Comparison of ENCODE assay signal across 23 cellular contexts in the genomic region with DNA sequence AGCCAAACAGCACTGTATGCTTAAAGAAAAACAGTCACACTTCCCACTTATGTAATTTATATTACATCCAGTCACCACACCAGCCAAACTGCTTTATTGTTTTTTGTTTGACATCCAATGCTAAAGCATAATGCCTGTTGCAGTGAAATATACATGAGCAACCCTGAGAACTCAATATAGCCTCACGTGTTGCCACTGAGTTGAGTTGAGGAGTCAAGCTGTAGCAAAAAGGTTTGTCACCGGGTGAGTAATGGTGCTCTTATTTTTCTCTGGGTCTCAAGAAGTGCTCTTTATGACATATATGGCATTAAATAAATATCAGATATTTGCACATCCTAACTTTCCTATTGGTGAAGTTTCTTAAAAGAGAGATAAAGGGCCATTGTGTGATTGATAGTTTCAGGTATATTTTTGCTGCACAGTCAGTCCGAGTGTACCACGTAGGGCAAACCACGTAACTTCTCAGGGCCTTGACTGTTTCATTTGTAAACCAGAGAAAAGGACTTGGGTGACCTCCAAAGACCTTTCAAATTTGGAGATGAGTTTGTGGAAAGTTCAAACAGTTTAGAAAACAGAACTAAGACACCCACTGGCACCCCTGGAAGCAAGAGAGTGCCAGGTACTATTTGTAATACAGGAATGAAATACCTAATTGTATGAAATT.
DNase-seq lines count a peak whose midpoint lies in the region; ATAC-seq and TF ChIP-seq lines count a peak whose summit lies in the region.
"Had no signal": no experiment of that assay in that cellular context is flagged by ENCODE, and none has a peak within 500 bp of the region (broad histone marks: within the 10 kb centered on the region; RNA-seq: fewer than 3 reads in every experiment).

No MANE protein-coding gene starts in this region.

- H3K9me3 Mint-ChIP-seq in HFFc6: peaks cover 31% of the 10 kb centered on the region

- no peaks in the 10 kb centered on the region for H3K36me3 Mint-ChIP-seq in HFFc6 (ENCODE audit: low read depth)
- H3K36me3 Mint-ChIP-seq: T-cell had no signal

- no peaks in the 10 kb centered on the region for H3K9me3 ChIP-seq in SK-N-SH
- no peaks in the 10 kb centered on the region for H3K9me3 ChIP-seq in body of pancreas

- H2AFZ ChIP-seq in SK-N-SH (ENCODE audit: low read depth): peak overlapping the region; percentile 7; the same call in 1 of the 2 replicates

- no peaks in the 10 kb centered on the region for H3K27me3 ChIP-seq in SK-N-SH (ENCODE audit: insufficient read depth)
- no peaks in the 10 kb centered on the region for H3K27me3 ChIP-seq in body of pancreas

- no peak overlapping the region for H3K27ac ChIP-seq in SK-N-SH (ENCODE audit: low read depth in 2 of 2, low read length in 1 of 2)
- H3K27ac ChIP-seq in body of pancreas: peak overlapping the region in 2 of 4 donors; percentile 14 to 55

- DNase-seq in SK-N-SH (no peak), body of pancreas (no peak), putamen (ENCODE audit: low spot score) (no peak), HFFc6 (no peak)
- no peak for DNase-seq in activated effector memory CD4-positive, alpha-beta T cell treated with Interleukin-2 at 50 U/mL for 16 hours
- DNase-seq: 8988T, COR-L47, EL, HCEC 1CT, IMR-90, Karpas-422, NCI-H1048, NCI-H1436, NCI-H2029, NCI-H2171, NCI-H526 treated with DMSO at 0.1 percent for 48 hours, T-cell had no signal

- no peak overlapping the region for H3K9ac ChIP-seq in SK-N-SH

- WGBS in SK-N-SH (ENCODE audit: low lambda C conversion rate): 13% methylated on average over 5 of the region's 5 CpGs
- 64 to 72% methylated on average over 5 of the region's 5 CpGs for WGBS in body of pancreas, 2 donors

- intact Hi-C loops in body of pancreas (cut with DNase I): no loop called here

- no peak overlapping the region for H3K27ac Mint-ChIP-seq in HFFc6
- H3K27ac Mint-ChIP-seq: B cell, T-cell had no signal

- H3K4me3 ChIP-seq in SK-N-SH (ENCODE audit: low read depth in 2 of 2, low read length in 1 of 2): no peak overlapping the region
- no peak overlapping the region for H3K4me3 ChIP-seq in body of pancreas

- no peak for ATAC-seq in SK-N-SH treated with all-trans-retinoic acid at 6 μM for 48 hours
- peak; percentile 48 for ATAC-seq in HG03442 (IDR thresholded peaks at IDR 0.05; ENCODE audit: unreplicated experiment)
- peak; percentile 21 for ATAC-seq in body of pancreas
- ATAC-seq in HG02588 (IDR thresholded peaks at IDR 0.05; ENCODE audit: unreplicated experiment): no peak
- ATAC-seq: Panc1, Right ventricle myocardium inferior, T-cell had no signal

- no peak for TF ChIP-seq POLR2A in body of pancreas (IDR thresholded peaks at IDR 0.05)

- POLR2A ChIA-PET in SK-N-SH (lab: Yijun Ruan, JAX): no interaction called here

- peaks cover 3% of the 10 kb centered on the region for H3K27me3 Mint-ChIP-seq in HFFc6 (ENCODE audit: insufficient read depth)
- H3K27me3 Mint-ChIP-seq: B cell had no signal

- peaks cover 9% of the 10 kb centered on the region for H3F3A ChIP-seq in SK-N-SH (replicated peaks; ENCODE audit: insufficient read depth)

- no peaks in the 10 kb centered on the region for H3K36me3 ChIP-seq in SK-N-SH (replicated peaks in 1 of 2; ENCODE audit: control insufficient read depth in 1 of 2, insufficient read depth in 2 of 2, low read length in 1 of 2)
- no peaks in the 10 kb centered on the region for H3K36me3 ChIP-seq in body of pancreas (replicated peaks in 1 of 2; ENCODE audit: insufficient read depth in 1 of 2, low read depth in 2 of 2)

- no peaks in the 10 kb centered on the region for H3K79me2 ChIP-seq in SK-N-SH (ENCODE audit: insufficient read depth)

- H3K4me2 ChIP-seq in SK-N-SH: no peak overlapping the region

- TF ChIP-seq CTCF in SK-N-SH (IDR thresholded peaks at IDR 0.05): no peak
- no peak for TF ChIP-seq CTCF in body of pancreas (IDR thresholded peaks at IDR 0.05)
- TF ChIP-seq CTCF in HFFc6 (IDR thresholded peaks at IDR 0.05): no peak

- H3K9me2 ChIP-seq in SK-N-SH: no peaks in the 10 kb centered on the region

- TF ChIP-seq RAD21 in SK-N-SH (IDR thresholded peaks at IDR 0.05; ENCODE audit: low read length): no peak

- no peak overlapping the region for H3K4me3 Mint-ChIP-seq in HFFc6
- H3K4me3 Mint-ChIP-seq: B cell, T-cell had no signal

- no peaks in the 10 kb centered on the region for H3K4me1 Mint-ChIP-seq in HFFc6 (ENCODE audit: low read depth)
- H3K4me1 Mint-ChIP-seq: B cell, T-cell had no signal

- no peak for TF ChIP-seq EP300 in SK-N-SH (IDR thresholded peaks at IDR 0.05; ENCODE audit: borderline replicate concordance in 1 of 2, low read depth in 1 of 2, low read length in 1 of 2)

- H3K4me1 ChIP-seq in SK-N-SH (ENCODE audit: control insufficient read depth in 1 of 2, insufficient read depth in 2 of 2, low read depth in 1 of 2, low read length in 1 of 2): 0 out of 4 replicates have a peak, but pooled peaks cover 0 to 4% of the 10 kb centered on the region in 2 experiments
- H3K4me1 ChIP-seq in body of pancreas: peaks cover 7% of the 10 kb centered on the region

- H4K20me1 ChIP-seq in SK-N-SH (ENCODE audit: insufficient read depth): no peaks in the 10 kb centered on the region

- CTCF ChIA-PET in SK-N-SH (lab: Yijun Ruan, JAX): no interaction called here

TF ChIP-seq in SK-N-SH, 30 proteins besides CTCF, POLR2A, EP300 and RAD21 (continues in another document):
- TF ChIP-seq, protein P1, sequence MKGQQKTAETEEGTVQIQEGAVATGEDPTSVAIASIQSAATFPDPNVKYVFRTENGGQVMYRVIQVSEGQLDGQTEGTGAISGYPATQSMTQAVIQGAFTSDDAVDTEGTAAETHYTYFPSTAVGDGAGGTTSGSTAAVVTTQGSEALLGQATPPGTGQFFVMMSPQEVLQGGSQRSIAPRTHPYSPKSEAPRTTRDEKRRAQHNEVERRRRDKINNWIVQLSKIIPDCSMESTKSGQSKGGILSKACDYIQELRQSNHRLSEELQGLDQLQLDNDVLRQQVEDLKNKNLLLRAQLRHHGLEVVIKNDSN (IDR thresholded peaks at IDR 0.05; ENCODE audit: borderline replicate concordance, low read depth): no peak
- no peak for TF ChIP-seq USF2 (IDR thresholded peaks at IDR 0.05; ENCODE audit: borderline replicate concordance, low read depth, low read length)
- no peak for TF ChIP-seq NFIC (IDR thresholded peaks at IDR 0.05; ENCODE audit: borderline replicate concordance)
- TF ChIP-seq GATA2 (CRISPR knock-in tag; IDR thresholded peaks at IDR 0.05): no peak
- TF ChIP-seq PBX3 (IDR thresholded peaks at IDR 0.05): no peak
- no peak for TF ChIP-seq NRF1 (IDR thresholded peaks at IDR 0.05; ENCODE audit: low read depth, low read length)

TF ChIP-seq in SK-N-SH treated with all-trans-retinoic acid at 6 μM for 48 hours, 23 proteins besides CTCF, POLR2A, EP300 and RAD21 (continues in another document):
- no peak for TF ChIP-seq PATZ1 (CRISPR knock-in tag; IDR thresholded peaks at IDR 0.05; ENCODE audit: borderline replicate concordance)
- no peak for TF ChIP-seq TOX (CRISPR knock-in tag; IDR thresholded peaks at IDR 0.05; ENCODE audit: borderline replicate concordance)
- TF ChIP-seq ZNF565 (CRISPR knock-in tag; conservative IDR thresholded peaks at IDR 0.05; ENCODE audit: low read depth): no peak
- TF ChIP-seq ARNTL (CRISPR knock-in tag; IDR thresholded peaks at IDR 0.05; ENCODE audit: borderline replicate concordance, low read depth): no peak
- no peak for TF ChIP-seq PPARA (CRISPR knock-in tag; IDR thresholded peaks at IDR 0.05; ENCODE audit: borderline replicate concordance)
- no peak for TF ChIP-seq CSRNP3 (CRISPR knock-in tag; IDR thresholded peaks at IDR 0.05)
- no peak for TF ChIP-seq TCF4 (CRISPR knock-in tag; IDR thresholded peaks at IDR 0.05; ENCODE audit: borderline replicate concordance)
- TF ChIP-seq GLIS3 (CRISPR knock-in tag; IDR thresholded peaks at IDR 0.05): no peak
- no peak for TF ChIP-seq CSDC2 (CRISPR knock-in tag; IDR thresholded peaks at IDR 0.05)
- no peak for TF ChIP-seq RARB (CRISPR knock-in tag; IDR thresholded peaks at IDR 0.05)
- no peak for TF ChIP-seq SNAI2 (CRISPR knock-in tag; IDR thresholded peaks at IDR 0.05)
- no peak for TF ChIP-seq ZC3H10 (CRISPR knock-in tag; IDR thresholded peaks at IDR 0.05)
- TF ChIP-seq ESRRG (CRISPR knock-in tag; IDR thresholded peaks at IDR 0.05): no peak
- TF ChIP-seq ZNF8 (CRISPR knock-in tag; IDR thresholded peaks at IDR 0.05): no peak
- no peak for TF ChIP-seq ZNF70 (CRISPR knock-in tag; IDR thresholded peaks at IDR 0.05)

Comparison
In these comparisons a context has a peak if more than half of its experiments do, and no peak if none do; other contexts are left out.
1. ATAC-seq: peak in HG03442 (single experiment) and body of pancreas (single experiment); none in SK-N-SH treated with all-trans-retinoic acid at 6 μM for 48 hours (single experiment) and HG02588 (single experiment).